1 cellular context compared by ENCODE assay signal in the genomic region with DNA sequence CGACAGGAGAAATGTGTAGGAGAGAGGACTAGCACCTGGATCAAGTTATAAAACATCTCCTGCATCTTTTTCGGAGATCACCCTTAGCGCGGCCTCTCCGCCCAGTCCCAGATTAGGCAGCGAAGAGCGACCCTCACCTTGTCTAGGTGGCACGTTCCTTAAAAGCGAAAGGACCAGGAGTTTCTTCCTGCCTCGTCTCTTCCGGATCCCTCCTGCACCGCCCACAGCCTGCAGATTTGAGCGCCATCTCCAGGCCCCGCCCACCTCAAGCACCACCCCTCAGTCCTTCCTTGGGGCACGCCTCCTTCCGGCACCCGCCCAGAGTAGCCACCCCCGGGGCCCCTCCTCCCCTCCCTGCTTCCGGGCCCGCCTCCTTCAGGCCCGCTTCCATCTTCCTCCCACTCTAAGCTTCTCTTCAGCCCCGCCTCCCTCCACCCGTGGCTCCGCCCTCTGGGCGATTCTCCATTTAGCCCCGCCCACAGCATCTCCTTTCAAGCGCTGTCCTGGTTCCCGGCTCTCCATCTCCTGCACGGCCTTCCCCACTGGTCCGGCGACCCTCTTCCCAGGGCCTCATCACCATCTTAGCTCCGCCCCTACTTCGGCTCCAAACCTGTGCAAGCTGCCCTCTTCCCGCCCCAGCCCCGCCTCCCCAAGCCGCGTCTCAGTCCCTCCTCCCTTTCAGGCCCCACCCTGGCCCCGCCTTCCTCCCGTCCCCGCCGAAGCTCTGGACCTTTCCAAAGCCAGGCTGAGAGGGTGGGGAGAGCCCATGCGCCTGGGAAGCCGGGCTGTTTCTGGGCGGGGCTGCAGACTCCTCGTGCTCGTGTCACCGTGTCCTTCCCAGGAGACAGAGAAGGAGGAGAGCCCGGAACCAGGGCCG.
A peak's percentile ranks its signal among the peaks of the same experiment; 100 is the strongest.
TF ChIP-seq lines count a peak whose summit lies in the region.

No MANE protein-coding gene starts in this region.

TF ChIP-seq in K562, 482 proteins besides CTCF, POLR2A, EP300 and RAD21 (continued from another document):
- TF ChIP-seq, protein P1, sequence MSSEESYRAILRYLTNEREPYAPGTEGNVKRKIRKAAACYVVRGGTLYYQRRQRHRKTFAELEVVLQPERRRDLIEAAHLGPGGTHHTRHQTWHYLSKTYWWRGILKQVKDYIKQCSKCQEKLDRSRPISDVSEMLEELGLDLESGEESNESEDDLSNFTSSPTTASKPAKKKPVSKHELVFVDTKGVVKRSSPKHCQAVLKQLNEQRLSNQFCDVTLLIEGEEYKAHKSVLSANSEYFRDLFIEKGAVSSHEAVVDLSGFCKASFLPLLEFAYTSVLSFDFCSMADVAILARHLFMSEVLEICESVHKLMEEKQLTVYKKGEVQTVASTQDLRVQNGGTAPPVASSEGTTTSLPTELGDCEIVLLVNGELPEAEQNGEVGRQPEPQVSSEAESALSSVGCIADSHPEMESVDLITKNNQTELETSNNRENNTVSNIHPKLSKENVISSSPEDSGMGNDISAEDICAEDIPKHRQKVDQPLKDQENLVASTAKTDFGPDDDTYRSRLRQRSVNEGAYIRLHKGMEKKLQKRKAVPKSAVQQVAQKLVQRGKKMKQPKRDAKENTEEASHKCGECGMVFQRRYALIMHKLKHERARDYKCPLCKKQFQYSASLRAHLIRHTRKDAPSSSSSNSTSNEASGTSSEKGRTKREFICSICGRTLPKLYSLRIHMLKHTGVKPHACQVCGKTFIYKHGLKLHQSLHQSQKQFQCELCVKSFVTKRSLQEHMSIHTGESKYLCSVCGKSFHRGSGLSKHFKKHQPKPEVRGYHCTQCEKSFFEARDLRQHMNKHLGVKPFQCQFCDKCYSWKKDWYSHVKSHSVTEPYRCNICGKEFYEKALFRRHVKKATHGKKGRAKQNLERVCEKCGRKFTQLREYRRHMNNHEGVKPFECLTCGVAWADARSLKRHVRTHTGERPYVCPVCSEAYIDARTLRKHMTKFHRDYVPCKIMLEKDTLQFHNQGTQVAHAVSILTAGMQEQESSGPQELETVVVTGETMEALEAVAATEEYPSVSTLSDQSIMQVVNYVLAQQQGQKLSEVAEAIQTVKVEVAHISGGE (CRISPR knock-in tag; IDR thresholded peaks at IDR 0.05) = peak in 1 of 3 experiments; percentile 89; a peak in 2 of 6 replicates
